In the genomic region with DNA sequence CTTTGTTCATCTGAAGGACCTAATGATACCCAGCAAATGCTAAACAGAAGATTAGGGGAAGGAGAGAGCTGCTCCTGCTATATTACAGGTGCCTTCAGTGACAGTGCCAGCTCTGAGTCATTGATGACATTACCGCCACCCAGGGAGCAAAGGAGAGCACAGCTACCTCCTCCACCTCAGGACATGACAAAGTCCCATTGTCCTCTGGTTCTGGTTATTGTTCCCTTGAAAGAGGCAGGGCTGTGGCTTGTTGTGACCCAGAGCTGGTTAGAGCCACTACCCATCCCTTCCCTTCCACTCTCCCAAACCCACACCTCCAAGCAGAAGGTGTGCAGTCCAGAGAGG, we compare ENCODE assay signal across 15 cellular contexts.
DNase-seq lines count a peak whose midpoint lies in the region; ATAC-seq, FAIRE-seq and TF ChIP-seq lines count a peak whose summit lies in the region.
"Had no signal": no experiment of that assay in that cellular context is flagged by ENCODE, and none has a peak within 500 bp of the region (broad histone marks: within the 10 kb centered on the region; RNA-seq: fewer than 3 reads in every experiment).

No MANE protein-coding gene starts in this region.

- TF ChIP-seq RAD21 in GM12878 (IDR thresholded peaks at IDR 0.05; ENCODE audit: insufficient read depth, low read depth, low read length): no peak

- ATAC-seq in activated CD4-positive, alpha-beta T cell treated with anti-CD3 and anti-CD28 coated beads for 36 hours: no peak
- ATAC-seq in GM12878 (peak; percentile 72), omental fat pad (ENCODE audit: low FRiP score) (peak; percentile 28)
- ATAC-seq: stimulated activated naive B cell treated with anti-CD40 and anti-IgM and Interleukin-4, amounts not matched to agents 10 μg/mL and 1 μg/mL and 100 μg/mL, for 72 hours had no signal

- CTCF ChIA-PET in activated CD4-positive, alpha-beta T cell treated with anti-CD3 and anti-CD28 coated beads for 36 hours (lab: Charles Lee): interaction anchor here (0.5 kb wide), 1 partner anchor 66 kb away, joined by 3 read pairs; no protein-coding TSS in a partner anchor
- CTCF ChIA-PET in HEK293 (lab: Yijun Ruan, JAX): interaction anchor here (1.3 to 1.5 kb wide), 2 partner anchors 9 to 18 kb away, joined by 4 to 6 read pairs; no protein-coding TSS in a partner anchor
- CTCF ChIA-PET in GM12878 (lab: Yijun Ruan, JAX): interaction anchor here (0.6 to 3.0 kb wide), 4 partner anchors 9 to 628 kb away, joined by 3 to 21 read pairs (median 4); no protein-coding TSS in a partner anchor

- H3K9me3 ChIP-seq in HEK293 (ENCODE audit: control insufficient read depth, insufficient read depth, low read depth, low read length) (no peaks in the 10 kb centered on the region), GM12878 (replicated peaks; ENCODE audit: control insufficient read depth, insufficient read depth, low read length) (no peaks in the 10 kb centered on the region), neural progenitor cell (ENCODE audit: low read depth) (no peaks in the 10 kb centered on the region)

- H3K27ac Mint-ChIP-seq in activated CD4-positive, alpha-beta T cell treated with anti-CD3 and anti-CD28 coated beads for 36 hours: no peak overlapping the region
- H3K27ac Mint-ChIP-seq in neural progenitor cell: no peak overlapping the region
- H3K27ac Mint-ChIP-seq: activated CD4-positive, alpha-beta T cell treated with anti-CD3 and anti-CD28 coated beads, Interleukin-2, amount 10 ng/mL, durations not matched to agents 7 days and 5 days; stimulated activated naive B cell treated with anti-CD40 and anti-IgM and Interleukin-4, amounts not matched to agents 10 μg/mL and 1 μg/mL and 100 μg/mL, for 72 hours had no signal

- no peak overlapping the region for H3K4me3 Mint-ChIP-seq in activated CD4-positive, alpha-beta T cell treated with anti-CD3 and anti-CD28 coated beads for 36 hours
- no peak overlapping the region for H3K4me3 Mint-ChIP-seq in neural progenitor cell
- H3K4me3 Mint-ChIP-seq: activated CD4-positive, alpha-beta T cell treated with anti-CD3 and anti-CD28 coated beads, Interleukin-2, amount 10 ng/mL, durations not matched to agents 7 days and 5 days; stimulated activated naive B cell treated with anti-CD40 and anti-IgM and Interleukin-4, amounts not matched to agents 10 μg/mL and 1 μg/mL and 100 μg/mL, for 72 hours had no signal

- H3K4me2 ChIP-seq in GM12878 (ENCODE audit: control insufficient read depth, insufficient read depth) (no peak overlapping the region), neural progenitor cell (no peak overlapping the region)

- no peak for TF ChIP-seq EP300 in GM12878 (IDR thresholded peaks at IDR 0.05; ENCODE audit: borderline replicate concordance in 1 of 2, control insufficient read depth in 1 of 2, low read depth in 2 of 2, low read length in 2 of 2)

- no peak for TF ChIP-seq CTCF in HEK293 (tag by site-specific recombination; IDR thresholded peaks at IDR 0.05)
- TF ChIP-seq CTCF in GM12878 (IDR thresholded peaks at IDR 0.05 in 2 of 3, conservative IDR thresholded peaks at IDR 0.05 in 1 of 3; ENCODE audit: control insufficient read depth in 2 of 3, extremely low read depth in 1 of 3, insufficient read depth in 1 of 3, low read depth in 3 of 3, low read length in 3 of 3): peak in 1 of 3 experiments; percentile 23; a peak in 1 of 6 replicates
- TF ChIP-seq CTCF in omental fat pad (IDR thresholded peaks at IDR 0.05): no peak
- TF ChIP-seq CTCF in neural progenitor cell (IDR thresholded peaks at IDR 0.05): no peak

- H3K4me3 ChIP-seq in HEK293 (ENCODE audit: low read depth, low read length): no peak overlapping the region
- no peak overlapping the region for H3K4me3 ChIP-seq in GM12878
- H3K4me3 ChIP-seq in neural progenitor cell: no peak overlapping the region

- BruUV-seq in GM12878 (replicated peaks; lab: Mats Ljungman, UMichigan): no TSS peak

- H3K36me3 ChIP-seq in HEK293 (ENCODE audit: control insufficient read depth in 2 of 2, insufficient read depth in 1 of 2, low read length in 2 of 2) (no peaks in the 10 kb centered on the region), GM12878 (ENCODE audit: control insufficient read depth in 2 of 2, insufficient read depth in 2 of 2, low read length in 1 of 2) (no peaks in the 10 kb centered on the region), neural progenitor cell (no peaks in the 10 kb centered on the region)

- no peaks in the 10 kb centered on the region for H3K27me3 Mint-ChIP-seq in activated CD4-positive, alpha-beta T cell treated with anti-CD3 and anti-CD28 coated beads for 36 hours
- H3K27me3 Mint-ChIP-seq in neural progenitor cell (ENCODE audit: insufficient read depth, low read depth): peaks cover 13% of the 10 kb centered on the region
- H3K27me3 Mint-ChIP-seq: activated CD4-positive, alpha-beta T cell treated with anti-CD3 and anti-CD28 coated beads, Interleukin-2, amount 10 ng/mL, durations not matched to agents 7 days and 5 days had no signal

- SMC1A ChIA-PET in GM12878 (lab: Charles Lee; ENCODE audit: uncharacterized antibody, unreplicated experiment): interaction anchor here (0.9 to 1.2 kb wide), 6 partner anchors 14 to 562 kb away, joined by 3 to 4 read pairs (median 3); no protein-coding TSS in a partner anchor

- peak; percentile 13 for DNase-seq in activated CD4-positive, alpha-beta T cell treated with anti-CD3 and anti-CD28 coated beads for 36 hours
- no peak for DNase-seq in activated CD4-positive, alpha-beta T cell treated with anti-CD3 and anti-CD28 coated beads, Interleukin-2, amount 50 U/mL, for 48 hours
- DNase-seq in GM12878 (ENCODE audit: low read depth, low spot score): no peak
- DNase-seq in omental fat pad (ENCODE audit: low spot score): no peak
- DNase-seq in neural progenitor cell (ENCODE audit: low spot score): no peak
- DNase-seq in HCEC 1CT: no peak
- DNase-seq in 8988T: no peak
- DNase-seq: activated CD4-positive, alpha-beta T cell treated with anti-CD3 and anti-CD28 coated beads, Interleukin-2, amount 10 ng/mL, durations not matched to agents 7 days and 5 days; activated effector memory CD4-positive, alpha-beta T cell treated with anti-CD3 and anti-CD28 coated beads, Interleukin-2, amount 50 U/mL, for 16 hours; NCI-H1930; OCI-M1; stimulated activated naive B cell treated with anti-CD40 and anti-IgM and Interleukin-4, amounts not matched to agents 10 μg/mL and 1 μg/mL and 100 μg/mL, for 72 hours; T-helper 1 cell had no signal

- FAIRE-seq in GM12878 (lab: Jason Lieb, UNC): no peak

- no peaks in the 10 kb centered on the region for H4K20me1 ChIP-seq in GM12878 (ENCODE audit: control insufficient read depth, insufficient read depth)
- no peaks in the 10 kb centered on the region for H4K20me1 ChIP-seq in neural progenitor cell (ENCODE audit: low read depth)

- in situ Hi-C loops in GM12878 (cut with MboI): no loop called here

- WGBS in GM12878 (ENCODE audit: insufficient coverage, insufficient replicate concordance, low lambda C conversion rate, missing lambda C conversion rate): 95% methylated on average over 1 of the region's 1 CpG

- no peak for TF ChIP-seq POLR2A in GM12878 (IDR thresholded peaks at IDR 0.05; ENCODE audit: low read depth, low read length)

- intact Hi-C loops in activated CD4-positive, alpha-beta T cell treated with anti-CD3 and anti-CD28 coated beads for 36 hours (cut with DNase I, micrococcal nuclease): no loop called here
- intact Hi-C loops in GM12878 (cut with micrococcal nuclease; ENCODE audit: unreplicated experiment): no loop called here

- no peak overlapping the region for H3K9ac ChIP-seq in GM12878 (ENCODE audit: control insufficient read depth, insufficient read depth, low read length)
- no peak overlapping the region for H3K9ac ChIP-seq in neural progenitor cell
- H3K9ac ChIP-seq: parathyroid adenoma had no signal

- H3K36me3 Mint-ChIP-seq in activated CD4-positive, alpha-beta T cell treated with anti-CD3 and anti-CD28 coated beads for 36 hours (ENCODE audit: low read depth): no peaks in the 10 kb centered on the region
- H3K36me3 Mint-ChIP-seq in neural progenitor cell: no peaks in the 10 kb centered on the region
- H3K36me3 Mint-ChIP-seq: stimulated activated naive B cell treated with anti-CD40 and anti-IgM and Interleukin-4, amounts not matched to agents 10 μg/mL and 1 μg/mL and 100 μg/mL, for 72 hours had no signal

- no peaks in the 10 kb centered on the region for H3K9me3 Mint-ChIP-seq in activated CD4-positive, alpha-beta T cell treated with anti-CD3 and anti-CD28 coated beads for 36 hours (ENCODE audit: low read depth)
- H3K9me3 Mint-ChIP-seq in neural progenitor cell: no peaks in the 10 kb centered on the region
- H3K9me3 Mint-ChIP-seq: activated CD4-positive, alpha-beta T cell treated with anti-CD3 and anti-CD28 coated beads, Interleukin-2, amount 10 ng/mL, durations not matched to agents 7 days and 5 days; stimulated activated naive B cell treated with anti-CD40 and anti-IgM and Interleukin-4, amounts not matched to agents 10 μg/mL and 1 μg/mL and 100 μg/mL, for 72 hours had no signal

- H3K79me2 ChIP-seq in GM12878 (ENCODE audit: control insufficient read depth, insufficient read depth, low read length) (no peaks in the 10 kb centered on the region), neural progenitor cell (ENCODE audit: low read depth) (no peaks in the 10 kb centered on the region)
- H3K79me2 ChIP-seq: parathyroid adenoma had no signal

- RAD21 ChIA-PET in GM12878 (lab: Charles Lee; ENCODE audit: unreplicated experiment): interaction anchor here (0.9 to 1.7 kb wide), 2 partner anchors 364 to 562 kb away, joined by 5 to 6 read pairs; a partner anchor contains a TSS

- H3K4me1 ChIP-seq in HEK293 (ENCODE audit: control insufficient read depth, insufficient read depth, low read length): no peaks in the 10 kb centered on the region
- H3K4me1 ChIP-seq in GM12878 (ENCODE audit: control insufficient read depth, insufficient read depth, low read length): no peaks in the 10 kb centered on the region
- peaks cover 17% of the 10 kb centered on the region for H3K4me1 ChIP-seq in neural progenitor cell
- H3K4me1 ChIP-seq: parathyroid adenoma had no signal

- H3K27ac ChIP-seq in HEK293 (ENCODE audit: extremely low read depth, low read depth, low read length): no peak overlapping the region
- no peak overlapping the region for H3K27ac ChIP-seq in GM12878 (ENCODE audit: control insufficient read depth, insufficient read depth)
- no peak overlapping the region for H3K27ac ChIP-seq in neural progenitor cell
- H3K27ac ChIP-seq: parathyroid adenoma had no signal

- H3K27me3 ChIP-seq in GM12878 (replicated peaks in 1 of 2; ENCODE audit: control insufficient read depth in 2 of 2, insufficient read depth in 2 of 2, low read length in 1 of 2): no peaks in the 10 kb centered on the region
- no peaks in the 10 kb centered on the region for H3K27me3 ChIP-seq in neural progenitor cell

- no peaks in the 10 kb centered on the region for H3K4me1 Mint-ChIP-seq in activated CD4-positive, alpha-beta T cell treated with anti-CD3 and anti-CD28 coated beads for 36 hours
- H3K4me1 Mint-ChIP-seq in neural progenitor cell: peaks cover 42% of the 10 kb centered on the region
- H3K4me1 Mint-ChIP-seq: activated CD4-positive, alpha-beta T cell treated with anti-CD3 and anti-CD28 coated beads, Interleukin-2, amount 10 ng/mL, durations not matched to agents 7 days and 5 days had no signal

- no peak overlapping the region for H2AFZ ChIP-seq in GM12878 (ENCODE audit: control insufficient read depth, low read depth, low read length)
- H2AFZ ChIP-seq in neural progenitor cell (replicated peaks): no peak overlapping the region
- H2AFZ ChIP-seq: parathyroid adenoma had no signal

- POLR2A ChIA-PET in activated CD4-positive, alpha-beta T cell treated with anti-CD3 and anti-CD28 coated beads for 36 hours (lab: Charles Lee): no interaction called here
- POLR2A ChIA-PET in HEK293 (lab: Yijun Ruan, JAX): no interaction called here
- POLR2A ChIA-PET in GM12878 (lab: Charles Lee): no interaction called here

- H3F3A ChIP-seq in neural progenitor cell (ENCODE audit: low read depth): no peaks in the 10 kb centered on the region
